Comparison of ENCODE assay signal across 32 cellular contexts in the genomic region with DNA sequence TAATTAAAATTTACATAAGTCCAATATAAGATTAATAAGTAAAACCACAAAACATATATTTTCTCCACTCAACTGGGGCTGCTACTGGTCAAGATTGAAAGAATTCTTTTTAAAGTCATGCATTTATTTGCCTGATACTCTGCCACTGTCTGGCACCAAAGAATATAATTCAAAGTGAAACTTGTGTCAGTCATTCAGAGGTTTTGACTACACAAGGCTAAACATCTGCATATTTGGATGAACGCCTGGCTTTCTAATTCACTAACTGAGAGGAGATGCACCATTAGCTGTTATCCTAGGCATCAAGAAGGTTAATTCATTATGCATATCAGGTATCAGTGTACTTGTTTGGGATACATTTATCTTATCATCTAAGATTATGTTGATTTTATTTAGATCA.
"Had no signal": no experiment of that assay in that cellular context is flagged by ENCODE, and none has a peak within 500 bp of the region (broad histone marks: within the 10 kb centered on the region; RNA-seq: fewer than 3 reads in every experiment).

No MANE protein-coding gene starts in this region.

- H3K27me3 Mint-ChIP-seq: activated CD4-positive, alpha-beta T cell treated with anti-CD3 and anti-CD28 coated beads, Interleukin-2, amount 10 ng/mL, durations not matched to agents 24 days and 14 days; activated CD8-positive, alpha-beta T cell treated with anti-CD3 and anti-CD28 coated beads for 36 hours; activated naive CD8-positive, alpha-beta T cell treated with anti-CD3 and anti-CD28 coated beads for 36 hours; activated T-helper 17 cell treated with anti-CD3 and anti-CD28 coated beads, Interleukin-2, amount 50 U/mL, for 72 hours; central memory CD8-positive, alpha-beta T cell had no signal

- H3K9me3 Mint-ChIP-seq: activated CD4-positive, alpha-beta T cell treated with anti-CD3 and anti-CD28 coated beads, Interleukin-2, amount 10 ng/mL, durations not matched to agents 24 days and 14 days; activated naive CD8-positive, alpha-beta T cell treated with anti-CD3 and anti-CD28 coated beads for 36 hours; T-helper 1 cell treated with Interleukin-12 subunit alpha and Interleukin-12 subunit beta and Interleukin-4 antibody, amounts not matched to agents 30 μg/mL and 1 μg/mL, for 36 hours had no signal

- H3K27ac Mint-ChIP-seq: activated CD4-positive, alpha-beta T cell treated with anti-CD3 and anti-CD28 coated beads, Interleukin-2, amount 10 ng/mL, durations not matched to agents 24 days and 14 days; activated CD8-positive, alpha-beta T cell treated with anti-CD3 and anti-CD28 coated beads for 36 hours; activated naive CD8-positive, alpha-beta T cell treated with anti-CD3 and anti-CD28 coated beads for 36 hours; activated T-cell treated with anti-CD3 and anti-CD28 coated beads, Interleukin-2, amount 50 U/mL, for 72 hours; activated T-helper 17 cell treated with anti-CD3 and anti-CD28 coated beads, Interleukin-2, amount 50 U/mL, for 72 hours; T-helper 1 cell treated with Interleukin-12 subunit alpha and Interleukin-12 subunit beta and Interleukin-4 antibody, amounts not matched to agents 30 μg/mL and 1 μg/mL, for 36 hours; T-helper 2 cell treated with Interferon-gamma antibody and Interleukin-4, amounts not matched to agents 5 μg/mL and 100 μg/mL, for 36 hours had no signal

- H3K27ac ChIP-seq: cardiac muscle cell, PC-9, SJSA1 had no signal

- H3K4me2 ChIP-seq: PC-9, SK-N-SH had no signal

- ATAC-seq: activated CD8-positive, alpha-beta T cell treated with anti-CD3 and anti-CD28 coated beads for 36 hours; activated T-cell treated with anti-CD3 and anti-CD28 coated beads, Interleukin-2, amount 50 U/mL, for 72 hours; activated T-helper 17 cell treated with anti-CD3 and anti-CD28 coated beads, Interleukin-2, amount 50 U/mL, for 72 hours had no signal

- H3K36me3 Mint-ChIP-seq: activated naive CD8-positive, alpha-beta T cell treated with anti-CD3 and anti-CD28 coated beads for 36 hours had no signal

- H2AFZ ChIP-seq: PC-9 had no signal

- H3K4me3 ChIP-seq: cardiac muscle cell, MG63, PC-9, SJSA1 had no signal

- H3K4me1 ChIP-seq: SJSA1 had no signal

- H3K4me3 Mint-ChIP-seq: activated CD4-positive, alpha-beta T cell treated with anti-CD3 and anti-CD28 coated beads, Interleukin-2, amount 10 ng/mL, durations not matched to agents 24 days and 14 days; activated CD8-positive, alpha-beta T cell treated with anti-CD3 and anti-CD28 coated beads for 36 hours; activated naive CD8-positive, alpha-beta T cell treated with anti-CD3 and anti-CD28 coated beads for 36 hours; activated T-cell treated with anti-CD3 and anti-CD28 coated beads, Interleukin-2, amount 50 U/mL, for 72 hours; activated T-helper 17 cell treated with anti-CD3 and anti-CD28 coated beads, Interleukin-2, amount 50 U/mL, for 72 hours; central memory CD8-positive, alpha-beta T cell; T-helper 1 cell treated with Interleukin-12 subunit alpha and Interleukin-12 subunit beta and Interleukin-4 antibody, amounts not matched to agents 30 μg/mL and 1 μg/mL, for 36 hours; T-helper 2 cell treated with Interferon-gamma antibody and Interleukin-4, amounts not matched to agents 5 μg/mL and 100 μg/mL, for 36 hours had no signal

- H3K4me1 Mint-ChIP-seq: activated CD4-positive, alpha-beta T cell treated with anti-CD3 and anti-CD28 coated beads, Interleukin-2, amount 10 ng/mL, durations not matched to agents 24 days and 14 days; activated naive CD8-positive, alpha-beta T cell treated with anti-CD3 and anti-CD28 coated beads for 36 hours; activated T-helper 17 cell treated with anti-CD3 and anti-CD28 coated beads, Interleukin-2, amount 50 U/mL, for 72 hours; central memory CD8-positive, alpha-beta T cell had no signal

- H3K27me3 ChIP-seq: cardiac muscle cell, MG63, SJSA1 had no signal

- DNase-seq: activated CD4-positive, alpha-beta T cell treated with anti-CD3 and anti-CD28 coated beads, Interleukin-2, amount 10 ng/mL, durations not matched to agents 24 days and 14 days; activated CD4-positive, alpha-beta T cell treated with anti-CD3 and anti-CD28 coated beads, Interleukin-2, amount 50 U/mL, for 4 hours; activated CD8-positive, alpha-beta T cell treated with anti-CD3 and anti-CD28 coated beads for 36 hours; activated effector memory CD4-positive, alpha-beta T cell treated with anti-CD3 and anti-CD28 coated beads, Interleukin-2, amount 50 U/mL, for 16 hours; activated naive CD4-positive, alpha-beta T cell; activated naive CD4-positive, alpha-beta T cell treated with anti-CD3 and anti-CD28 coated beads, Interleukin-2, amount 50 U/mL, for 16 hours; activated naive CD8-positive, alpha-beta T cell treated with anti-CD3 and anti-CD28 coated beads for 36 hours; activated T-cell treated with anti-CD3 and anti-CD28 coated beads, Interleukin-2, amount 50 U/mL, for 1 hour; activated T-cell treated with anti-CD3 and anti-CD28 coated beads, Interleukin-2, amount 50 U/mL, for 72 hours; amniotic stem cell; aorta; Kasumi-1; KG1; MG63; NCI-H1092 treated with DMSO at 0.1 percent for 48 hours; NCI-H1436; NCI-H187; NCI-H2029 treated with DMSO at 0.1 percent for 48 hours; NCI-H345; NCI-H510A treated with DMSO at 0.1 percent for 48 hours; NCI-H526 treated with DMSO at 0.1 percent for 48 hours; NCI-H774; NK-92 treated with Interleukin-12 subunit alpha and Interleukin-12 subunit beta, amount 100 ng/mL, for 24 hours; PC-9; SHP77; SK-N-SH had no signal

- H3K9me3 ChIP-seq: MG63, SJSA1, SK-N-SH had no signal

- H3K36me3 ChIP-seq: cardiac muscle cell, MG63, SJSA1 had no signal

- H3K9ac ChIP-seq: SK-N-SH had no signal
